ENCODE assay signal across 1 cellular context in genomic region chr17:50240876-50241275, GRCh38.
TF ChIP-seq lines count a peak whose summit lies in the region.

No MANE protein-coding gene starts in this region.

TF ChIP-seq in SK-N-SH, 30 proteins besides CTCF, POLR2A, EP300 and RAD21 (continued from another document):
- no peak for TF ChIP-seq NRF1 (IDR thresholded peaks at IDR 0.05; ENCODE audit: low read depth, low read length)
- TF ChIP-seq FOSL2 (IDR thresholded peaks at IDR 0.05; ENCODE audit: borderline replicate concordance, low read depth) = no peak
